In the genomic region with DNA sequence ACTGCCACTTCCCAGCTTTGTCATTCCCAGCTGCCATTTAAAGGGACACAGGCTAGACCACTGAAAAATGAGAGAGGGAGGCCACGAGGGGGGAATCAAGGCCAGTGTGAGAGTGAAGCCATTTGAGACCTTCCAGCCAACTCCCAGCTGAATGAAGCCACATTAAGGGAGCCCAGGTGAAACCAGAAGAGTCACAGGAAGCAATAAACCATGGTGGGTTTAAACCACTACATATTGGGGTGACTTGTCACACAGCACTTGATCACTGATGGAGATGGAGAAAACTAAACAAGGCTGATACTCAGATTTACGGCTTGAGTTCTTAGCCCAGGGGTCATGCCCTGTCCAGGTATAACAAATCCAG, we compare ENCODE assay signal across 18 cellular contexts. TPM values are rescaled to one million over a fixed set of nuclear protein-coding genes. Genes with fewer than 3 reads are reported as not detected.
"Had no signal": no experiment of that assay in that cellular context is flagged by ENCODE, and none has a peak within 500 bp of the region (broad histone marks: within the 10 kb centered on the region; RNA-seq: fewer than 3 reads in every experiment).

No MANE protein-coding gene starts in this region.

- H3K9me3 Mint-ChIP-seq: activated naive CD4-positive, alpha-beta T cell treated with anti-CD3 and anti-CD28 coated beads for 36 hours; activated T-helper 17 cell treated with anti-CD3 and anti-CD28 coated beads, Interleukin-2, amount 50 U/mL, for 72 hours; endodermal cell; natural killer cell had no signal

- H3K27me3 Mint-ChIP-seq: activated T-helper 17 cell treated with anti-CD3 and anti-CD28 coated beads, Interleukin-2, amount 50 U/mL, for 72 hours had no signal

- H3K27me3 ChIP-seq: adrenal gland, right lobe of liver, suprapubic skin, upper lobe of right lung had no signal

- H3K27ac ChIP-seq: adrenal gland, psoas muscle, right lobe of liver, suprapubic skin, upper lobe of right lung had no signal

- H3K36me3 Mint-ChIP-seq: natural killer cell had no signal

- H3K9me3 ChIP-seq: adrenal gland, psoas muscle, right lobe of liver, suprapubic skin, upper lobe of right lung had no signal

- H3K36me3 ChIP-seq: adrenal gland, right lobe of liver, suprapubic skin, upper lobe of right lung had no signal

- H3K4me3 Mint-ChIP-seq: activated naive CD4-positive, alpha-beta T cell treated with anti-CD3 and anti-CD28 coated beads for 36 hours; activated T-helper 17 cell treated with anti-CD3 and anti-CD28 coated beads, Interleukin-2, amount 50 U/mL, for 72 hours; endodermal cell; natural killer cell had no signal

- ATAC-seq: activated T-helper 17 cell treated with anti-CD3 and anti-CD28 coated beads, Interleukin-2, amount 50 U/mL, for 72 hours; left cardiac atrium; natural killer cell; psoas muscle; right lobe of liver; upper lobe of right lung had no signal

- H3K4me3 ChIP-seq: adrenal gland, psoas muscle, right lobe of liver, suprapubic skin, upper lobe of right lung had no signal

- H3K27ac Mint-ChIP-seq: activated naive CD4-positive, alpha-beta T cell treated with anti-CD3 and anti-CD28 coated beads for 36 hours; activated T-helper 17 cell treated with anti-CD3 and anti-CD28 coated beads, Interleukin-2, amount 50 U/mL, for 72 hours; endodermal cell had no signal

- DNase-seq: activated naive CD4-positive, alpha-beta T cell treated with anti-CD3 and anti-CD28 coated beads for 36 hours; dermis blood vessel endothelial cell; endodermal cell; erythroblast; hypothalamus; left cardiac atrium; natural killer cell; psoas muscle; stimulated activated naive CD4-positive, alpha-beta T cell; T-helper 1 cell; upper lobe of right lung had no signal

RNA-seq across cellular contexts. Expression of a gene that starts 46.1 kb away (rescaled TPM):
- total RNA-seq: dermis blood vessel endothelial cell, lung microvascular endothelial cell, mucosa of gallbladder, omental fat pad, psoas muscle, upper lobe of right lung had no signal
- polyA plus RNA-seq: psoas muscle had no signal
